13 cellular contexts compared by ENCODE assay signal in the genomic region with DNA sequence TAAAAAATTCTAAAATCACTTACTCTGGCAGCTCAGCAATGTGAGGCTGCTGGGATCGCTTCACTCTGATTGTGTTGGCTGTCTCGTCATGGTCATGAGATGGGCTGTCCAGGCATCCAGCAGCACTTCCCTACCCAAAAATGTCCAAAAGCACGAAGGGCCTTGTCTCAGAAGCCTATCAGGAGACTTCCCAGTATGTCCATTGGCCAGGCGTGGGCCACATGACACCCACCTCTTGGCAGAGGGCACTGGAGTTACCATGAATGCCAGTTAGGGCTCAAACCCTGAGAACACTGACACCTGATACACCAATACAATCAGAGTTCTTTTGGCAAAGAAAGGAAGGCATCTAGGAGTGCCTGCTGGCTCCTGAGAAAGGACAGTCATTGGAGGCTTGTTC. TPM values are rescaled to one million over a fixed set of nuclear protein-coding genes. Genes with fewer than 3 reads are reported as not detected.
"Had no signal": no experiment of that assay in that cellular context is flagged by ENCODE, and none has a peak within 500 bp of the region (broad histone marks: within the 10 kb centered on the region; RNA-seq: fewer than 3 reads in every experiment).

No MANE protein-coding gene starts in this region.

- FAIRE-seq: colon had no signal

- ATAC-seq: activated CD4-positive, alpha-beta T cell treated with anti-CD3 and anti-CD28 coated beads for 36 hours; activated T-cell treated with anti-CD3 and anti-CD28 coated beads, Interleukin-2, amount 50 U/mL, for 72 hours; natural killer cell treated with Interleukin-12 subunit alpha and Interleukin-12 subunit beta and Interleukin-15 and Interleukin-18, amount 100 ng/mL, for 72 hours had no signal

- DNase-seq: activated CD4-positive, alpha-beta memory T cell treated with anti-CD3 and anti-CD28 coated beads, Interleukin-2, amount 10 ng/mL, durations not matched to agents 7 days and 5 days; activated CD4-positive, alpha-beta T cell treated with anti-CD3 and anti-CD28 coated beads for 36 hours; activated gamma-delta T cell treated with Interleukin-2 at 50 U/mL for 16 hours; activated naive CD8-positive, alpha-beta T cell treated with anti-CD3 and anti-CD28 coated beads, Interleukin-2, amount 10 ng/mL, durations not matched to agents 7 days and 5 days; activated T-cell treated with anti-CD3 and anti-CD28 coated beads, Interleukin-2, amount 50 U/mL, for 72 hours; effector CD4-positive, alpha-beta T cell; immature natural killer cell; mammary epithelial cell; stimulated activated CD4-positive, alpha-beta T cell treated with anti-CD3 and anti-CD28 coated beads, Interleukin-15, amount 100 ng/mL, for 24 hours; stimulated activated CD4-positive, alpha-beta T cell treated with anti-CD3 and anti-CD28 coated beads, Interleukin-4, amount 100 ng/mL, for 24 hours; T-helper 9 cell had no signal

RNA-seq across cellular contexts. Expression of gene GLI3, which starts 27.0 kb away (rescaled TPM):
- total RNA-seq: activated CD4-positive, alpha-beta memory T cell treated with anti-CD3 and anti-CD28 coated beads, Interleukin-2, amount 10 ng/mL, durations not matched to agents 7 days and 5 days had no signal
